Comparison of ENCODE assay signal across 8 cellular contexts in genomic region chr3:5122030-5122740, GRCh38. TPM values are rescaled to one million over a fixed set of nuclear protein-coding genes. Genes with fewer than 3 reads are reported as not detected.
A peak's percentile ranks its signal among the peaks of the same experiment; 100 is the strongest.
DNase-seq lines count a peak whose midpoint lies in the region; ATAC-seq, FAIRE-seq and TF ChIP-seq lines count a peak whose summit lies in the region.

Gene ARL8B (plus strand): TSS chr3:5122292. CDS start chr3:5122466, 174 bp downstream.

- H3K4me1 ChIP-seq in A673 (ENCODE audit: insufficient read depth, low read length, poor library complexity, severe bottlenecking) (peaks cover 12% of the 10 kb centered on the region), breast epithelium (peaks cover 0 to 6% of the 10 kb centered on the region in 2 donors), small intestine (ENCODE audit: control insufficient read depth in 2 of 2, insufficient read depth in 1 of 2, low read depth in 1 of 2, low read length in 1 of 2) (peaks cover 4 to 10% of the 10 kb centered on the region in 2 donors)

- no TSS peak for BruUV-seq in A673 (replicated peaks; lab: Mats Ljungman, UMichigan)

- POLR2A ChIA-PET in A673 (lab: Charles Lee; ENCODE audit: low non-redundant PET): no interaction called here

- H3K4me3 ChIP-seq in A673 (ENCODE audit: low read depth, low read length, poor library complexity, severe bottlenecking): peak within 1 kb of the TSS; percentile 98
- H3K4me3 ChIP-seq in WERI-Rb-1 (ENCODE audit: low read depth, low read length): peak within 1 kb of the TSS; percentile 85
- peak within 1 kb of the TSS; percentile 77 to 100 (median 100) for H3K4me3 ChIP-seq in breast epithelium
- H3K4me3 ChIP-seq in small intestine (ENCODE audit: low read depth in 1 of 2, low read length in 2 of 2): peak within 1 kb of the TSS; percentile 97 to 99

- intact Hi-C loops in A673 (cut with micrococcal nuclease; ENCODE audit: unreplicated experiment): loop anchor here (5.0 kb wide), 2 partner anchors 65 to 410 kb away; partner anchors contain the start of gene EDEM1
- intact Hi-C loops in breast epithelium (cut with DNase I; ENCODE audit: low total_unique reads): loop anchor here (5.0 kb wide), 1 partner anchor 545 kb away; no protein-coding TSS in a partner anchor

- WGBS in small intestine, 3 donors: 0% methylated on average over 56 to 74 of the region's 74 CpGs

- peak; percentile 53 for TF ChIP-seq POLR2A in breast epithelium (IDR thresholded peaks at IDR 0.05)

- no peaks in the 10 kb centered on the region for H3K9me3 ChIP-seq in A673 (ENCODE audit: low read depth, low read length, poor library complexity, severe bottlenecking)
- H3K9me3 ChIP-seq in WERI-Rb-1 (ENCODE audit: severe bottlenecking): no peaks in the 10 kb centered on the region
- H3K9me3 ChIP-seq in breast epithelium: no peaks in the 10 kb centered on the region
- no peaks in the 10 kb centered on the region for H3K9me3 ChIP-seq in small intestine (ENCODE audit: control insufficient read depth, low read depth)

- peak; percentile 91 for TF ChIP-seq CTCF in A673 (conservative IDR thresholded peaks at IDR 0.05; ENCODE audit: low read depth, low read length)
- TF ChIP-seq CTCF in WERI-Rb-1 (IDR thresholded peaks at IDR 0.05; ENCODE audit: low read depth, low read length): peak; percentile 94
- peak; percentile 92 to 98 (median 93) for TF ChIP-seq CTCF in breast epithelium (IDR thresholded peaks at IDR 0.05)

- peak; percentile 94 for ATAC-seq in GM18517 (IDR thresholded peaks at IDR 0.05; ENCODE audit: unreplicated experiment)
- ATAC-seq in HG03039 (IDR thresholded peaks at IDR 0.05; ENCODE audit: unreplicated experiment): peak; percentile 97

- H3K27me3 ChIP-seq in A673 (replicated peaks; ENCODE audit: insufficient read depth, low read depth, low read length, poor library complexity) (no peaks in the 10 kb centered on the region), WERI-Rb-1 (ENCODE audit: insufficient read depth, low read depth, severe bottlenecking) (no peaks in the 10 kb centered on the region), breast epithelium (no peaks in the 10 kb centered on the region), small intestine (ENCODE audit: control insufficient read depth in 2 of 2, insufficient read depth in 2 of 2, low read length in 2 of 2) (no peaks in the 10 kb centered on the region)

- CTCF ChIA-PET in A673 (lab: Charles Lee): no interaction called here

- no peak for FAIRE-seq in small intestine (lab: Jason Lieb, UNC)

- H3K27ac ChIP-seq in A673 (ENCODE audit: low read depth, low read length, poor library complexity, severe bottlenecking) (peak within 1 kb of the TSS; percentile 86), WERI-Rb-1 (peak within 1 kb of the TSS; percentile 84), breast epithelium (peak within 1 kb of the TSS; percentile 95), small intestine (ENCODE audit: low read depth in 1 of 2, low read length in 1 of 2) (peak within 1 kb of the TSS; percentile 72 to 96)

- no peaks in the 10 kb centered on the region for H3K36me3 ChIP-seq in A673 (ENCODE audit: insufficient read depth, low read length, poor library complexity, severe bottlenecking)
- peaks cover 9% of the 10 kb centered on the region; the same call in 1 of the 2 replicates for H3K36me3 ChIP-seq in WERI-Rb-1
- H3K36me3 ChIP-seq in breast epithelium: no peaks in the 10 kb centered on the region
- no peaks in the 10 kb centered on the region for H3K36me3 ChIP-seq in small intestine (ENCODE audit: control insufficient read depth in 2 of 2, insufficient read depth in 2 of 2, low read length in 2 of 2)

- DNase-seq in A673 (ENCODE audit: low spot score): peak; percentile 91
- DNase-seq in NCI-H2171 treated with DMSO at 0.1 percent for 48 hours (lab: John Stamatoyannopoulos, UW): peak; percentile 53
- DNase-seq in WERI-Rb-1: peak; percentile 93
- DNase-seq in breast epithelium (ENCODE audit: low spot score in 2 of 2): peak; percentile 80 to 90
- peak; percentile 96 for DNase-seq in iPS-NIHi11 (ENCODE audit: low spot score)
- peak; percentile 81 for DNase-seq in small intestine

RNA-seq across cellular contexts. Expression of gene ARL8B, which starts in this region (rescaled TPM):
- total RNA-seq in A673 (2021) (44.7 and 54.0 TPM in 2 replicates), breast epithelium (10 to 100 TPM; 47.2 to 68.5 (median 52.3) TPM)
- 10 to 100 TPM; 25.0 to 32.7 (median 30.5) TPM for polyA plus RNA-seq in small intestine

Comparison
In these comparisons a context has a peak if more than half of its experiments do, and no peak if none do; other contexts are left out.
1. Peak in every context shown above with its lines: DNase-seq, ATAC-seq, H3K4me3 ChIP-seq and H3K27ac ChIP-seq.